1 cellular context compared by ENCODE assay signal in genomic region chr1:156020293-156021086, GRCh38.
TF ChIP-seq lines count a peak whose summit lies in the region.

Gene SSR2, minus strand, starts transcription at chr1:156020951. Its CDS starts 784 bp downstream, at chr1:156020167.

TF ChIP-seq in HepG2, 621 proteins besides CTCF, POLR2A, EP300 and RAD21 (continued from another document and continues in another):
- TF ChIP-seq PRDM4 (CRISPR knock-in tag; IDR thresholded peaks at IDR 0.05; ENCODE audit: borderline replicate concordance) (no peak), SSRP1 (CRISPR knock-in tag; IDR thresholded peaks at IDR 0.05) (no peak), MAFG (CRISPR knock-in tag; IDR thresholded peaks at IDR 0.05) (no peak), THAP8 (CRISPR knock-in tag; IDR thresholded peaks at IDR 0.05; ENCODE audit: borderline replicate concordance) (no peak), ZNF317 (CRISPR knock-in tag; IDR thresholded peaks at IDR 0.05) (no peak), TBP (CRISPR knock-in tag; IDR thresholded peaks at IDR 0.05) (no peak), CSRNP1 (CRISPR knock-in tag; IDR thresholded peaks at IDR 0.05) (no peak; the same call in 1 of the 2 replicates), MAF1 (CRISPR knock-in tag; IDR thresholded peaks at IDR 0.05; ENCODE audit: borderline replicate concordance) (no peak), MEF2D (CRISPR knock-in tag; IDR thresholded peaks at IDR 0.05) (no peak), GABPA (IDR thresholded peaks at IDR 0.05; ENCODE audit: low read depth, low read length) (peak; percentile 95), GABPA (CRISPR knock-in tag; IDR thresholded peaks at IDR 0.05; ENCODE audit: low read depth) (peak; percentile 99), ZNF839 (CRISPR knock-in tag; IDR thresholded peaks at IDR 0.05; ENCODE audit: borderline replicate concordance) (no peak), ZNF234 (CRISPR knock-in tag; conservative IDR thresholded peaks at IDR 0.05) (no peak), ZNF670 (CRISPR knock-in tag; IDR thresholded peaks at IDR 0.05; ENCODE audit: borderline replicate concordance) (no peak), PTBP1 (IDR thresholded peaks at IDR 0.05; ENCODE audit: low read depth, low read length, poor library complexity, severe bottlenecking) (no peak), ZNF124 (CRISPR knock-in tag; IDR thresholded peaks at IDR 0.05) (no peak), RXRB (CRISPR knock-in tag; IDR thresholded peaks at IDR 0.05; ENCODE audit: borderline replicate concordance) (peak; percentile 26; the same call in 1 of the 2 replicates), HOMEZ (CRISPR knock-in tag; IDR thresholded peaks at IDR 0.05; ENCODE audit: low read depth) (no peak), TARDBP (CRISPR knock-in tag; IDR thresholded peaks at IDR 0.05) (no peak), ZFY (CRISPR knock-in tag; IDR thresholded peaks at IDR 0.05) (0 out of 2 replicates have a peak, but pooled peaks have one; percentile 11), ZBTB34 (CRISPR knock-in tag; IDR thresholded peaks at IDR 0.05) (no peak), PHF5A (CRISPR knock-in tag; IDR thresholded peaks at IDR 0.05; ENCODE audit: low read depth, unreplicated experiment) (no peak), ADNP (CRISPR knock-in tag; IDR thresholded peaks at IDR 0.05) (no peak), RFX3 (CRISPR knock-in tag; IDR thresholded peaks at IDR 0.05) (no peak), SIX4 (CRISPR knock-in tag; IDR thresholded peaks at IDR 0.05) (no peak), PCBP2 (optimal IDR thresholded peaks at IDR 0.05; ENCODE audit: low read depth, low read length, poor library complexity, severe bottlenecking) (no peak), ELF4 (CRISPR knock-in tag; IDR thresholded peaks at IDR 0.05; ENCODE audit: borderline replicate concordance) (0 out of 2 replicates have a peak, but pooled peaks have one; percentile 39), FUBP1 (CRISPR knock-in tag; IDR thresholded peaks at IDR 0.05; ENCODE audit: borderline replicate concordance) (no peak), ELF1 (CRISPR knock-in tag; IDR thresholded peaks at IDR 0.05) (peak; percentile 94), ARNT2 (CRISPR knock-in tag; IDR thresholded peaks at IDR 0.05; ENCODE audit: low read depth) (0 out of 2 replicates have a peak, but pooled peaks have one; percentile 13), ATF1 (CRISPR knock-in tag; IDR thresholded peaks at IDR 0.05) (peak; percentile 67), ZNF574 (CRISPR knock-in tag; IDR thresholded peaks at IDR 0.05) (peak; percentile 95), TEAD2 (CRISPR knock-in tag; IDR thresholded peaks at IDR 0.05) (no peak), ZNF431 (CRISPR knock-in tag; IDR thresholded peaks at IDR 0.05; ENCODE audit: borderline replicate concordance, low read depth) (no peak), ZNF75D (CRISPR knock-in tag; IDR thresholded peaks at IDR 0.05; ENCODE audit: borderline replicate concordance) (no peak), POGZ (CRISPR knock-in tag; IDR thresholded peaks at IDR 0.05) (no peak), HOXA5 (CRISPR knock-in tag; IDR thresholded peaks at IDR 0.05) (no peak), ZFX (CRISPR knock-in tag; IDR thresholded peaks at IDR 0.05; ENCODE audit: low read depth) (peak; percentile 37; the same call in 1 of the 2 replicates), ZNF451 (CRISPR knock-in tag; IDR thresholded peaks at IDR 0.05) (no peak), ZFP36L1 (CRISPR knock-in tag; IDR thresholded peaks at IDR 0.05) (no peak), SMAD9 (CRISPR knock-in tag; IDR thresholded peaks at IDR 0.05) (no peak), ZNF362 (CRISPR knock-in tag; IDR thresholded peaks at IDR 0.05; ENCODE audit: borderline replicate concordance) (no peak), IRF9 (CRISPR knock-in tag; IDR thresholded peaks at IDR 0.05; ENCODE audit: borderline replicate concordance) (no peak), RFXAP (CRISPR knock-in tag; IDR thresholded peaks at IDR 0.05; ENCODE audit: borderline replicate concordance) (no peak), IKZF4 (CRISPR knock-in tag; IDR thresholded peaks at IDR 0.05; ENCODE audit: borderline replicate concordance, low read depth, not compliant biosample characterization) (no peak), ZBTB10 (CRISPR knock-in tag; IDR thresholded peaks at IDR 0.05; ENCODE audit: borderline replicate concordance) (no peak), ATF7-NPFF (CRISPR knock-in tag; IDR thresholded peaks at IDR 0.05; ENCODE audit: low read depth) (peak; percentile 65; the same call in 1 of the 2 replicates), TAF1 (CRISPR knock-in tag; IDR thresholded peaks at IDR 0.05) (peak; percentile 81), DMAP1 (CRISPR knock-in tag; IDR thresholded peaks at IDR 0.05) (peak; percentile 79; the same call in 1 of the 2 replicates), ZNF720 (CRISPR knock-in tag; IDR thresholded peaks at IDR 0.05) (no peak), ZNF543 (CRISPR knock-in tag; IDR thresholded peaks at IDR 0.05) (no peak), TCF7 (IDR thresholded peaks at IDR 0.05; ENCODE audit: low read depth) (peak; percentile 87)
